1 cellular context compared by ENCODE assay signal in the genomic region with DNA sequence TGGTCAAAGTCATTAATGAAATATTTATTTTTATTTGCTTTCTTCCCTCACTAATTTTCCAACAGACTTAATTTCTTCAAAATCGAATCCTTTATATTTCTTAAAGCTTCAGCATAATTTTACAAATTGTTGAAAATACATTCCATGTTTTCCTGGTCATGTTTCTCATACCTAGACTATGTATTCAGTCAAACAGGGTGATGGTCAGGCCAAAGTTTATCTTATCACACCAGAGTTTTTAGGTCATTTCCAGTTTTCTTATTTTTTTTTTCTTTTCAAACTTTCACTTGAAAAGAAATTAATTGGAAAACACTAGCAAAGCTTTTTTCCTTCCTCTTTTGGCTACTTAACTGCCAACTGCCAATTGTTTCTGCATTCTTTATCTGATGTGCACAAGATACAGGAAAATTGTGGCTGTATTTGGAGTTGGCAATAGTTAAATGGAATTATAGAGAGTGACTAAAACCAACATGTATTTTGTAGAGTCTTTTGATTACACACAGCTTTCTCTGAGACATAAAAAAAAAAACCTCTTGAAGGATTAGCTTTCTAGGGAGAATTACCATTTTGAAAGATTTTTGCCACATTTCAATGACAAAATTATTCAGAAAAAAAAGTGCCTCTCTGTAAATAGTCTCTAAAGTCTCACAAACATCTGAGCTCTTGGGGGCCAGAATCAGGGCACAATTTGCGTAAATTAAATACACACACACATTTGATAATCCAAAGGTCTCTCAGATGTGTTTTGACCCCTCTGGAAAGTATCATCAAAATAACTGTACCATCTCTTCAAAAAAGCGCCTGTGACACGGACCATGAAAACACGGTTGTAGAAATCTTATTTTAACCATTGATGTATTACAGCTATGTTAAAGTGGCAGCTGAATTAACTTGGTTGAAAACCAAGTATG.
TF ChIP-seq lines count a peak whose summit lies in the region.

No MANE protein-coding gene starts in this region.

TF ChIP-seq in liver, 16 proteins besides CTCF, POLR2A, EP300 and RAD21 (continued from another document):
- TF ChIP-seq EGR1 (IDR thresholded peaks at IDR 0.05; ENCODE audit: low read depth in 2 of 2), result no peak
- TF ChIP-seq GABPA (IDR thresholded peaks at IDR 0.05 in 1 of 2, conservative IDR thresholded peaks at IDR 0.05 in 1 of 2), result no peak
- peak; percentile 62 for TF ChIP-seq NR2F2 (IDR thresholded peaks at IDR 0.05)
- TF ChIP-seq SP1 (IDR thresholded peaks at IDR 0.05), result no peak
- TF ChIP-seq FOXA1 (IDR thresholded peaks at IDR 0.05), result no peak
- peak in 1 of 2 donors; percentile 7 for TF ChIP-seq RXRA (IDR thresholded peaks at IDR 0.05)
- no peak for TF ChIP-seq YY1 (IDR thresholded peaks at IDR 0.05)
- no peak for TF ChIP-seq FOXA2 (IDR thresholded peaks at IDR 0.05)
- TF ChIP-seq MAX (IDR thresholded peaks at IDR 0.05), result no peak
- no peak for TF ChIP-seq ATF3 (IDR thresholded peaks at IDR 0.05)
